ENCODE assay signal across 28 cellular contexts in genomic region chr12:110940933-110941332, GRCh38. TPM values are rescaled to one million over a fixed set of nuclear protein-coding genes. Genes with fewer than 3 reads are reported as not detected.
"Had no signal": no experiment of that assay in that cellular context is flagged by ENCODE, and none has a peak within 500 bp of the region (broad histone marks: within the 10 kb centered on the region; RNA-seq: fewer than 3 reads in every experiment).

No MANE protein-coding gene starts in this region.

- H3K4me1 ChIP-seq: colonic mucosa, prostate gland had no signal

- H3K27me3 ChIP-seq: colonic mucosa had no signal

- H3K4me3 Mint-ChIP-seq: natural killer cell, neural progenitor cell had no signal

- H3K9ac ChIP-seq: neural progenitor cell, parathyroid adenoma had no signal

- H3K36me3 Mint-ChIP-seq: natural killer cell, neural progenitor cell had no signal

- DNase-seq: colonic mucosa; effector CD8-positive, alpha-beta T cell; heart left ventricle; hippocampal formation; kidney glomerular epithelial cell; mammary epithelial cell; natural killer cell; nucleus accumbens; sigmoid colon; stimulated activated CD4-positive, alpha-beta T cell treated with anti-CD3 and anti-CD28 coated beads, Interleukin-12 subunit alpha, Interleukin-12 subunit beta, amount 100 ng/mL, for 4 hours; stimulated activated naive CD4-positive, alpha-beta T cell; stomach; substantia nigra; transverse colon had no signal

- H3K9me3 ChIP-seq: colonic mucosa, prostate gland, thoracic aorta had no signal

- H3K36me3 ChIP-seq: colonic mucosa, heart left ventricle, neural progenitor cell, prostate gland, sigmoid colon, stomach, thoracic aorta, transverse colon had no signal

- H3K9me3 Mint-ChIP-seq: natural killer cell had no signal

- H3K4me3 ChIP-seq: colonic mucosa, heart left ventricle, neural progenitor cell, prostate gland, sigmoid colon, skin epidermis, stomach, thoracic aorta, transverse colon had no signal

- H3K27ac Mint-ChIP-seq: natural killer cell, neural progenitor cell had no signal

- H3K27ac ChIP-seq: colonic mucosa, heart left ventricle, neural progenitor cell, parathyroid adenoma, prostate gland, sigmoid colon, skin epidermis, stomach, thoracic aorta, transverse colon had no signal

- ATAC-seq: esophagus mucosa, heart left ventricle, left lobe of liver, natural killer cell had no signal

RNA-seq across cellular contexts. Expression of gene MYL2, which starts 20.6 kb away (rescaled TPM):
- total RNA-seq: cerebellum, fibroblast of lung, frontal cortex, glomerular endothelial cell, left lobe of liver, lower leg skin, mammary epithelial cell, mesenteric fat pad, mononuclear cell, natural killer cell, sigmoid colon had no signal
- polyA plus RNA-seq: fibroblast of lung had no signal
